29 cellular contexts compared by ENCODE assay signal in genomic region chr7:27771111-27771510, GRCh38. TPM values are rescaled to one million over a fixed set of nuclear protein-coding genes. Genes with fewer than 3 reads are reported as not detected.
DNase-seq lines count a peak whose midpoint lies in the region; ATAC-seq, FAIRE-seq and TF ChIP-seq lines count a peak whose summit lies in the region.
"Had no signal": no experiment of that assay in that cellular context is flagged by ENCODE, and none has a peak within 500 bp of the region (broad histone marks: within the 10 kb centered on the region; RNA-seq: fewer than 3 reads in every experiment).

No MANE protein-coding gene starts in this region.

- H3K36me3 ChIP-seq in mammary epithelial cell (ENCODE audit: insufficient read depth, low read length) (peaks cover 5% of the 10 kb centered on the region), pancreas (no peaks in the 10 kb centered on the region), GM23338 (ENCODE audit: insufficient read depth) (no peaks in the 10 kb centered on the region)

- no peaks in the 10 kb centered on the region for H3K4me1 Mint-ChIP-seq in GM23338

- H2AFZ ChIP-seq in mammary epithelial cell (ENCODE audit: low read depth, low read length) = no peak overlapping the region
- H2AFZ ChIP-seq in GM23338 = no peak overlapping the region

- peaks cover 6% of the 10 kb centered on the region; the same call in 2 of the 3 replicates for H3K36me3 Mint-ChIP-seq in GM23338 (ENCODE audit: low read depth)

- no peak overlapping the region for H3K9ac ChIP-seq in mammary epithelial cell (ENCODE audit: insufficient read depth, low read length)

- H3K4me2 ChIP-seq in mammary epithelial cell (ENCODE audit: insufficient read depth, low read depth, low read length) = no peak overlapping the region
- no peak overlapping the region for H3K4me2 ChIP-seq in GM23338

- H4K20me1 ChIP-seq in mammary epithelial cell (ENCODE audit: insufficient read depth, low read length) = no peaks in the 10 kb centered on the region
- no peaks in the 10 kb centered on the region for H4K20me1 ChIP-seq in GM23338 (replicated peaks; ENCODE audit: insufficient read depth)

- DNase-seq in DMS53 (lab: John Stamatoyannopoulos, UW) = peak; percentile 20
- no peak for DNase-seq in DMS53 treated with DMSO at 0.1 percent for 48 hours (lab: John Stamatoyannopoulos, UW; ENCODE audit: unreplicated experiment)
- DNase-seq in M059J (ENCODE audit: low read depth) = peak; percentile 47
- peak; percentile 70 for DNase-seq in mammary epithelial cell
- no peak for DNase-seq in pancreas
- no peak for DNase-seq in GM23338 (ENCODE audit: low spot score)
- no peak for DNase-seq in Kasumi-1 (lab: John Stamatoyannopoulos, UW)
- no peak for DNase-seq in NCI-H510A (lab: John Stamatoyannopoulos, UW)
- DNase-seq: activated CD8-positive, alpha-beta T cell treated with anti-CD3 and anti-CD28 coated beads for 36 hours; activated gamma-delta T cell treated with Interleukin-2 at 50 U/mL for 16 hours; activated T-cell treated with anti-CD3 and anti-CD28 coated beads for 4 hours; dorsolateral prefrontal cortex; hypothalamus; KG1; midbrain; MV-4-11; naive thymus-derived CD8-positive, alpha-beta T cell; NCI-H510A treated with DMSO at 0.1 percent for 48 hours; occipital lobe; Peyer's patch; SJCRH30; stimulated activated naive CD4-positive, alpha-beta T cell had no signal

- no peak overlapping the region for H3K4me3 Mint-ChIP-seq in GM23338
- H3K4me3 Mint-ChIP-seq: activated CD8-positive, alpha-beta T cell treated with anti-CD3 and anti-CD28 coated beads for 36 hours; naive thymus-derived CD8-positive, alpha-beta T cell had no signal

- no peak overlapping the region for H3K4me3 ChIP-seq in mammary epithelial cell (replicated peaks in 1 of 3; ENCODE audit: insufficient read depth in 1 of 3, low read depth in 2 of 3, low read length in 3 of 3)
- no peak overlapping the region for H3K4me3 ChIP-seq in pancreas
- H3K4me3 ChIP-seq in GM23338 = no peak overlapping the region
- H3K4me3 ChIP-seq: dorsolateral prefrontal cortex, GM12878, Peyer's patch, SJCRH30, thoracic aorta had no signal

- no peaks in the 10 kb centered on the region for H3K9me3 Mint-ChIP-seq in GM23338
- H3K9me3 Mint-ChIP-seq: activated CD8-positive, alpha-beta T cell treated with anti-CD3 and anti-CD28 coated beads for 36 hours; naive thymus-derived CD8-positive, alpha-beta T cell had no signal

- H3K9me3 ChIP-seq in mammary epithelial cell (replicated peaks; ENCODE audit: insufficient read depth, low read length) = no peaks in the 10 kb centered on the region
- no peaks in the 10 kb centered on the region for H3K9me3 ChIP-seq in pancreas
- H3K9me3 ChIP-seq: Peyer's patch, SJCRH30, thoracic aorta had no signal

- no peak overlapping the region for H3K27ac Mint-ChIP-seq in GM23338
- H3K27ac Mint-ChIP-seq: activated CD8-positive, alpha-beta T cell treated with anti-CD3 and anti-CD28 coated beads for 36 hours had no signal

- no peak for FAIRE-seq in pancreas (lab: Jason Lieb, UNC)
- FAIRE-seq: GM12878, H1, HTR-8/SVneo, islet of Langerhans had no signal

- no peaks in the 10 kb centered on the region for H3F3A ChIP-seq in GM23338 (replicated peaks; ENCODE audit: low read depth)

- no peaks in the 10 kb centered on the region for H3K9me2 ChIP-seq in GM23338 (ENCODE audit: insufficient read depth)

- TF ChIP-seq CTCF in mammary epithelial cell (conservative IDR thresholded peaks at IDR 0.05 in 1 of 2, IDR thresholded peaks at IDR 0.05 in 1 of 2; ENCODE audit: extremely low read depth in 1 of 2, insufficient read depth in 1 of 2, low read depth in 1 of 2, low read length in 2 of 2) (no peak), pancreas (IDR thresholded peaks at IDR 0.05) (no peak), GM23338 (conservative IDR thresholded peaks at IDR 0.05; ENCODE audit: low read depth in 2 of 2) (no peak)

- intact Hi-C loops in mammary epithelial cell (cut with micrococcal nuclease) (loop anchor here (10.0 kb wide), 2 partner anchors 324 to 576 kb away; no protein-coding TSS in a partner anchor), pancreas (cut with DNase I) (loop anchor here in 1 of 3 donors (5.0 kb wide), 1 partner anchor 246 kb away; no protein-coding TSS in a partner anchor)

- WGBS in mammary epithelial cell (ENCODE audit: low coverage, missing lambda C conversion rate) = 86% methylated on average over 2 of the region's 2 CpGs
- 96 to 97% methylated on average over 2 of the region's 2 CpGs for WGBS in pancreas, 2 donors

- H3K27ac ChIP-seq in mammary epithelial cell (ENCODE audit: insufficient read depth, low read depth, low read length) (no peak overlapping the region), pancreas (no peak overlapping the region), GM23338 (ENCODE audit: low read depth) (no peak overlapping the region)
- H3K27ac ChIP-seq: 22Rv1, dorsolateral prefrontal cortex, Peyer's patch, SJCRH30, thoracic aorta had no signal

- CTCF ChIA-PET in mammary epithelial cell (lab: Charles Lee; ENCODE audit: low non-redundant PET) = no interaction called here

- dilution Hi-C loops in mammary epithelial cell (cut with HindIII; ENCODE audit: low sequenced_read_pairs) = no loop called here

- peak in 3 of 4 donors; percentile 37 to 71 (median 58) for ATAC-seq in pancreas
- ATAC-seq in GM23338 = no peak
- ATAC-seq: activated CD4-positive, CD25-positive, alpha-beta regulatory T cell treated with anti-CD3 and anti-CD28 coated beads, Interleukin-2, amount 50 U/mL, for 24 hours; activated CD8-positive, alpha-beta T cell treated with anti-CD3 and anti-CD28 coated beads for 36 hours; GM12878; naive thymus-derived CD8-positive, alpha-beta T cell had no signal

- H3K27me3 ChIP-seq in mammary epithelial cell (ENCODE audit: insufficient read depth, low read length) (no peaks in the 10 kb centered on the region), pancreas (no peaks in the 10 kb centered on the region), GM23338 (ENCODE audit: insufficient read depth) (no peaks in the 10 kb centered on the region)
- H3K27me3 ChIP-seq: dorsolateral prefrontal cortex, Peyer's patch, SJCRH30 had no signal

- peaks cover 2% of the 10 kb centered on the region for H3K79me2 ChIP-seq in mammary epithelial cell (ENCODE audit: insufficient read depth, low read length)
- H3K79me2 ChIP-seq in GM23338 (replicated peaks; ENCODE audit: insufficient read depth) = no peaks in the 10 kb centered on the region

- BruUV-seq in mammary epithelial cell (replicated peaks; lab: Mats Ljungman, UMichigan) = no TSS peak

- peaks cover 9% of the 10 kb centered on the region for H3K4me1 ChIP-seq in mammary epithelial cell (ENCODE audit: insufficient read depth, low read length)
- H3K4me1 ChIP-seq in pancreas = peaks cover 0 to 13% (median 9%) of the 10 kb centered on the region in 3 donors
- H3K4me1 ChIP-seq in GM23338 (ENCODE audit: insufficient read depth) = no peaks in the 10 kb centered on the region
- H3K4me1 ChIP-seq: Peyer's patch, SJCRH30 had no signal

- no peaks in the 10 kb centered on the region for H3K27me3 Mint-ChIP-seq in GM23338 (ENCODE audit: insufficient read depth, low read depth, poor library complexity)
- H3K27me3 Mint-ChIP-seq: activated CD8-positive, alpha-beta T cell treated with anti-CD3 and anti-CD28 coated beads for 36 hours; naive thymus-derived CD8-positive, alpha-beta T cell had no signal

- in situ Hi-C loops in mammary epithelial cell (cut with MboI; ENCODE audit: low sequenced_read_pairs in 2 of 2) = loop anchor here in 1 of 2 donors (10.0 kb wide), 1 partner anchor 566 kb away; the partner anchor contains the start of gene HOXA13

RNA-seq across cellular contexts. Expression of gene TAX1BP1, which starts 31.1 kb away (rescaled TPM):
- total RNA-seq in M059J (2014; rRNA removed; shearing (Covaris generic)) = 106 and 139 TPM in 2 replicates
- 10 to 100 TPM; 84.1 to 93.5 TPM for total RNA-seq in mammary epithelial cell
- polyA plus RNA-seq in mammary epithelial cell = 40.3 TPM
- polyA minus RNA-seq in mammary epithelial cell = 71.5 TPM
- 10 to 100 TPM; 43.3 to 64.6 (median 49.1) TPM for total RNA-seq in pancreas
- 10 to 100 TPM; 28.3 to 41.5 TPM for polyA plus RNA-seq in pancreas
- 53.1 and 56.5 TPM in 2 replicates for total RNA-seq in GM23338 (2014; rRNA removed; shearing (Covaris generic))
- 62.0 and 87.9 TPM in 2 replicates for polyA plus RNA-seq in GM23338 (2016; fragmentation: Nextera tagmentation; extraction: Ambion mirVana)

Comparison
In these comparisons a context has a peak if more than half of its experiments do, and no peak if none do; other contexts are left out.
1. DNase-seq: peak in DMS53 (single experiment), M059J (single experiment) and mammary epithelial cell (single experiment); none in DMS53 treated with DMSO at 0.1 percent for 48 hours (single experiment), pancreas (0 of 6), GM23338 (single experiment), Kasumi-1 (0 of 2) and NCI-H510A (single experiment).